In the genomic region with DNA sequence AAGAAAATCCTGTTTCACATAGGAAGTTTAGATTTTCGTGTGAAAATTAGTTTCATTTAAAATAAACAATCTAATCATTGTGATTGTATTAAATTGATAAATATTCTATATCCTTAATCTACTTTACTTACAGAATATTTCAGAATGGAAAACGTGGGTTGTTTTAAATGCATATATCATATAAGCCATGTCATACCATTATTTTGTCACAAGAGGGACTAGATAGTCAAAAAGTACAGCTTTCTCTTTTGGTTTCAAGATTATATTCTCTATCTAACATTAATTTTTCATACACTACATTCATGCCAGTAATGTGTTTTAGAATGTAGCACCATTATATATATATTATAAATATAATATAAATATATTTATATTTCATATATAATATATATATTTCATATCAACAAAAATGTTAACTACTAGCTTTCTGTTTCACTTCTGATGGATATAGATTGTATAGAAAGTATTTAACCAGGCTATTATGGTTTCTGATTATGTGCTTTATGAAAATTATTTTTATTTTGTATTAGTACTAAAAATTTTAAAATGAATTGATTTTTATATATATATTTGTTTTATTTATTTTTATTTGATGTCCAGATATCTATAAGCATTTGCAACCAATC, we compare ENCODE assay signal across 8 cellular contexts. TPM values are rescaled to one million over a fixed set of nuclear protein-coding genes. Genes with fewer than 3 reads are reported as not detected.
DNase-seq lines count a peak whose midpoint lies in the region; ATAC-seq and TF ChIP-seq lines count a peak whose summit lies in the region.

No MANE protein-coding gene starts in this region.

- H3K36me3 Mint-ChIP-seq in endothelial cell (ENCODE audit: low read depth, unreplicated experiment) (no peaks in the 10 kb centered on the region), T-cell (no peaks in the 10 kb centered on the region)

- in situ Hi-C loops in ACHN (cut with HindIII; ENCODE audit: low pct_ligation_motif_present, low pct_unique_long_range_greater_than_20kb, low sequenced_read_pairs) = no loop called here

- H3K4me1 Mint-ChIP-seq in endothelial cell (ENCODE audit: unreplicated experiment) = no peaks in the 10 kb centered on the region
- peaks cover 0 to 4% (median 2%) of the 10 kb centered on the region in 3 donors for H3K4me1 Mint-ChIP-seq in T-cell

- peak; percentile 29 for DNase-seq in ACHN
- no peak for DNase-seq in endothelial cell (ENCODE audit: low spot score)
- no peak for DNase-seq in stimulated activated CD4-positive, alpha-beta T cell treated with anti-CD3 and anti-CD28 coated beads, Interleukin-12 subunit alpha, Interleukin-12 subunit beta, amount 100 ng/mL, for 4 hours
- no peak for DNase-seq in T-cell
- DNase-seq in NK-92 treated with Interleukin-12 subunit alpha and Interleukin-12 subunit beta, amount 100 ng/mL, for 24 hours (lab: John Stamatoyannopoulos, UW) = no peak

- peak; percentile 55 for ATAC-seq in GM18502 (IDR thresholded peaks at IDR 0.05; ENCODE audit: poor library complexity, unreplicated experiment)
- ATAC-seq in HG03175 (IDR thresholded peaks at IDR 0.05; ENCODE audit: unreplicated experiment) = no peak
- ATAC-seq in T-cell (replicated peaks in 1 of 4) = no peak

- POLR2A ChIA-PET in T-cell (lab: Charles Lee) = no interaction called here

- peak; percentile 49 for TF ChIP-seq CTCF in LNCAP (IDR thresholded peaks at IDR 0.05)
- peak; percentile 80 for TF ChIP-seq CTCF in endothelial cell (IDR thresholded peaks at IDR 0.05; ENCODE audit: unreplicated experiment)

- H3K27me3 Mint-ChIP-seq in endothelial cell (ENCODE audit: unreplicated experiment) (no peaks in the 10 kb centered on the region), T-cell (no peaks in the 10 kb centered on the region)

- H3K27ac Mint-ChIP-seq in endothelial cell (ENCODE audit: unreplicated experiment) (no peak overlapping the region), T-cell (no peak overlapping the region)

- H3K9me3 Mint-ChIP-seq in endothelial cell (ENCODE audit: unreplicated experiment) = no peaks in the 10 kb centered on the region
- H3K9me3 Mint-ChIP-seq in T-cell = no peaks in the 10 kb centered on the region

- H3K4me3 Mint-ChIP-seq in endothelial cell (ENCODE audit: unreplicated experiment) (no peak overlapping the region), T-cell (no peak overlapping the region)

- CTCF ChIA-PET in T-cell (lab: Charles Lee) = interaction anchor here in 1 of 2 donors (0.5 to 0.6 kb wide), 2 partner anchors 135 to 626 kb away, joined by 3 read pairs; no protein-coding TSS in a partner anchor

RNA-seq across cellular contexts. Expression of a gene that starts 45.3 kb away (rescaled TPM):
- total RNA-seq in endothelial cell (ENCODE audit: unreplicated experiment) (not detected), T-cell (not detected)
